In the genomic region with DNA sequence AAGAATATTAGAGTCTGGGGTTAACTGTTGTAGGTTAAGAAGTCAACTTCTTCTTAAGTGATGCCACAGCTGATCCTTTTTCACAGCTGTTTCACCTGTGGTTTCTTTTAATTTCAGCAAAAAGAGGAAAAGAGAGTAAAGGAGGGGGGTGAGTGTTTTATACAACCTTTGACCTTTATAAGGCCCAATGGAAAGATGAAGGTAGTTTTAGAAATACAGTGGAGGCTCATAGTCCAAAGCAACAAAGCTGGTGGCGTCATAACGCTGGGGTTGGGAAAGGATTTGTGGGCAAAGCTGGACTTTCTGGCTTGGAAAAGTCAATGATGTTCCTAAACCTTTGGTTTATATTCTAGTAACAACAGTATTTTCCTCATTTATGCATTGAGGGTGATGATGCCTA, we compare ENCODE assay signal across 1 cellular context.
TF ChIP-seq lines count a peak whose summit lies in the region.

No MANE protein-coding gene starts in this region.

TF ChIP-seq in GM12878, 131 proteins besides CTCF, POLR2A, EP300 and RAD21:
- TF ChIP-seq NR2C1 (IDR thresholded peaks at IDR 0.05) = peak; percentile 74
- peak; percentile 72 for TF ChIP-seq NR2F1 (conservative IDR thresholded peaks at IDR 0.05)
- TF ChIP-seq, protein P1, sequence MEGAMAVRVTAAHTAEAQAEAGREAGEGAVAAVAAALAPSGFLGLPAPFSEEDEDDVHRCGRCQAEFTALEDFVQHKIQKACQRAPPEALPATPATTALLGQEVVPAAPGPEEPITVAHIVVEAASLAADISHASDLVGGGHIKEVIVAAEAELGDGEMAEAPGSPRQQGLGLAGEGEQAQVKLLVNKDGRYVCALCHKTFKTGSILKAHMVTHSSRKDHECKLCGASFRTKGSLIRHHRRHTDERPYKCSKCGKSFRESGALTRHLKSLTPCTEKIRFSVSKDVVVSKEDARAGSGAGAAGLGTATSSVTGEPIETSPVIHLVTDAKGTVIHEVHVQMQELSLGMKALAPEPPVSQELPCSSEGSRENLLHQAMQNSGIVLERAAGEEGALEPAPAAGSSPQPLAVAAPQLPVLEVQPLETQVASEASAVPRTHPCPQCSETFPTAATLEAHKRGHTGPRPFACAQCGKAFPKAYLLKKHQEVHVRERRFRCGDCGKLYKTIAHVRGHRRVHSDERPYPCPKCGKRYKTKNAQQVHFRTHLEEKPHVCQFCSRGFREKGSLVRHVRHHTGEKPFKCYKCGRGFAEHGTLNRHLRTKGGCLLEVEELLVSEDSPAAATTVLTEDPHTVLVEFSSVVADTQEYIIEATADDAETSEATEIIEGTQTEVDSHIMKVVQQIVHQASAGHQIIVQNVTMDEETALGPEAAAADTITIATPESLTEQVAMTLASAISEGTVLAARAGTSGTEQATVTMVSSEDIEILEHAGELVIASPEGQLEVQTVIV (IDR thresholded peaks at IDR 0.05; ENCODE audit: borderline replicate concordance, partially characterized antibody) = no peak
- TF ChIP-seq MTA2 (IDR thresholded peaks at IDR 0.05; ENCODE audit: low read depth) = 0 out of 2 replicates have a peak, but pooled peaks have one; percentile 11
